ENCODE assay signal across 22 cellular contexts in the genomic region with DNA sequence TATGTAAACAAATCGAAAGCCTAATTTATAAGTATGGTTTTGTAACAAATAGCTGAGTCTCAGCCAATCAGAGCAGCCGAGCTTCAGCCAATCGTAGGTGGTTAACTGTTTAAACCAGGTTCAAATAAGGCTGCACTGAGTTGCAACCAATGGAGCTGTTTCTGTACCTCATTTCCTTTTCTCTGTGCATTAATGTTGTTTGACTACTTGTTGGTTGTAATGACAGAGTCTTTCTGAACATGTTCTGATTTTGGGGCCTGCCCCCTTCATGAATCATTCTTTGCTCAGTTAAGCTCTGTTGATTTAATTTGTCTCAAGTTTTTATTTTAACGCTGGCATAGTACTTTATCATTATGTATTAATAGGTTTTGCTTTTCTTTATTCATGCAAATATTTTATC.
"Had no signal": no experiment of that assay in that cellular context is flagged by ENCODE, and none has a peak within 500 bp of the region (broad histone marks: within the 10 kb centered on the region; RNA-seq: fewer than 3 reads in every experiment).

No MANE protein-coding gene starts in this region.

- H3K4me3 ChIP-seq: Peyer's patch had no signal

- ATAC-seq: activated CD4-positive, alpha-beta T cell treated with anti-CD3 and anti-CD28 coated beads for 36 hours; activated T-cell treated with anti-CD3 and anti-CD28 coated beads, Interleukin-2, amount 50 U/mL, for 72 hours; WTC11 had no signal

- H3K27me3 ChIP-seq: brain microvascular endothelial cell, Peyer's patch had no signal

- H3K36me3 ChIP-seq: brain microvascular endothelial cell, Peyer's patch had no signal

- H3K9me3 ChIP-seq: Peyer's patch had no signal

- H3K4me1 ChIP-seq: Peyer's patch had no signal

- H3K27ac ChIP-seq: brain microvascular endothelial cell, Peyer's patch had no signal

- DNase-seq: activated CD4-positive, alpha-beta memory T cell treated with anti-CD3 and anti-CD28 coated beads, Interleukin-2, amount 10 ng/mL, durations not matched to agents 7 days and 5 days; activated CD4-positive, alpha-beta T cell treated with anti-CD3 and anti-CD28 coated beads for 36 hours; activated CD4-positive, alpha-beta T cell treated with anti-CD3 and anti-CD28 coated beads, Interleukin-2, amount 50 U/mL, for 1 hour; activated gamma-delta T cell treated with Interleukin-2 at 50 U/mL for 16 hours; activated naive CD4-positive, alpha-beta T cell treated with anti-CD3 and anti-CD28 coated beads, Interleukin-2, amount 10 ng/mL, durations not matched to agents 7 days and 5 days; activated naive CD8-positive, alpha-beta T cell treated with anti-CD3 and anti-CD28 coated beads for 36 hours; activated T-cell treated with anti-CD3 and anti-CD28 coated beads for 4 hours; activated T-cell treated with anti-CD3 and anti-CD28 coated beads, Interleukin-2, amount 50 U/mL, for 72 hours; brain microvascular endothelial cell; cerebellar nuclear complex; NCI-H1048; NCI-H1694; NCI-H2029; NCI-H345; NCI-H510A; NCI-H526 treated with DMSO at 0.1 percent for 48 hours; NCI-H82; NK-92 treated with Interleukin-12 subunit alpha and Interleukin-12 subunit beta, amount 100 ng/mL, for 24 hours; OCI-M1; Peyer's patch; SHP77 treated with DMSO at 0.1 percent for 48 hours had no signal
